In the genomic region with DNA sequence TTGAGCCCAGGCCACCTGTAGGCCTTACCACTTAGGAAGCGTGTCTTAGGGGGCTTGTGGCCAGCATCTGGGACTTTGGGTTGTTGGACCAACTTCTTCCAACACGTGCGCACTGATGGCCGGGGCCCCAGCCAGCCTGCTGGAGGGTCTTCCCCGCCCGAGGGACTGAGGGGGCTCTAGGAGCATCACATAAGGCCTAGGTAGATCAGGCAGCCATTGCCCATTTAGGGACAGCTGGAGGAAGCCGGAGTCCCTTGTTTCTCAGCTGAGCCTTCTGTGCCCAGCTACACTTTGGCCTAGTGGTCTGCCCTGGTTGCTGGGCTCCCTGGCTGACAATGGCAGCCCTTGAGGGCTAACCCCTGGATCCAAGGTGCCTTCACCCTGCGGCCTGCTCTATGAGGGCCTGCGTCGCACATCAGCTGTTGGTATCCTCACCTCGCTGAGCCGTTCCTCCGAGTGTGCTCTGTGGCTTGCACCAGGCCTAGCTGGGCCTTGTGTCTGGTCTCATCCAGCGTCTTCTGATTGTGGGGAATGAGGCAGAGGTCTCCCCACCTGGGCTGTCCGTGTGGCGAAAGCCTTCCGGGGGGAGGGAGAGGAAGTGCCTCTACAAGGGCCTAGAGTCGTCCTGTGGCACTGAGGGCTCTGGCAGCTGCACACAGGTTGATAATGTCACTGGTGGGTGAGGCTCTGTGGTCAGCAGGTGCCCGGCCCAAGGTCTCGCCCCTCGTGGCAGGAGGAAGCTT, we compare ENCODE assay signal across 8 cellular contexts. TPM values are rescaled to one million over a fixed set of nuclear protein-coding genes. Genes with fewer than 3 reads are reported as not detected.
DNase-seq lines count a peak whose midpoint lies in the region; ATAC-seq and TF ChIP-seq lines count a peak whose summit lies in the region.

No MANE protein-coding gene starts in this region.

- in situ Hi-C loops in Panc1 (cut with HindIII; ENCODE audit: low pct_unique_long_range_greater_than_20kb, low sequenced_read_pairs), result no loop called here

- no TSS peak for BruUV-seq in Panc1 (replicated peaks; lab: Mats Ljungman, UMichigan)

- CTCF ChIA-PET in Panc1 (lab: Charles Lee), result interaction anchor here (0.7 kb wide), 2 partner anchors 33 to 48 kb away, joined by 4 to 5 read pairs; no protein-coding TSS in a partner anchor

- no peak overlapping the region for H2AFZ ChIP-seq in parathyroid adenoma

- H3K4me1 ChIP-seq in Panc1 (ENCODE audit: control insufficient read depth, insufficient read depth, low read length), result peaks cover 56% of the 10 kb centered on the region
- peaks cover 57 to 71% (median 68%) of the 10 kb centered on the region in 4 donors for H3K4me1 ChIP-seq in esophagus muscularis mucosa
- peaks cover 17% of the 10 kb centered on the region for H3K4me1 ChIP-seq in parathyroid adenoma

- peak overlapping the region; percentile 76 for H3K27ac ChIP-seq in Panc1 (ENCODE audit: low read length)
- H3K27ac ChIP-seq in esophagus muscularis mucosa (replicated peaks in 1 of 4), result peak overlapping the region; percentile 100
- H3K27ac ChIP-seq in parathyroid adenoma, result peak overlapping the region; percentile 94

- H3K36me3 ChIP-seq in Panc1 (ENCODE audit: control insufficient read depth, insufficient read depth, low read length) (no peaks in the 10 kb centered on the region; the same call in 1 of the 2 replicates), esophagus muscularis mucosa (peaks cover 0 to 12% (median 3%) of the 10 kb centered on the region in 4 donors), parathyroid adenoma (ENCODE audit: control insufficient read depth, insufficient read depth, low read length) (no peaks in the 10 kb centered on the region)

- intact Hi-C loops in Panc1 (cut with micrococcal nuclease; ENCODE audit: unreplicated experiment) (no loop called here), esophagus muscularis mucosa (cut with DNase I) (no loop called here)

- peak; percentile 12 for DNase-seq in D341Med (ENCODE audit: low spot score)
- no peak for DNase-seq in Panc1 (ENCODE audit: low read depth, low spot score)
- DNase-seq in esophagus muscularis mucosa (ENCODE audit: extremely low spot score), result no peak
- DNase-seq in NCI-H524 (lab: John Stamatoyannopoulos, UW), result no peak
- no peak for DNase-seq in RKO (ENCODE audit: low spot score)
- DNase-seq in hepatic stellate cell (ENCODE audit: low spot score), result no peak

- H3K4me3 ChIP-seq in Panc1 (ENCODE audit: low read depth in 2 of 2, low read length in 2 of 2) (peak overlapping the region; percentile 51 to 80), esophagus muscularis mucosa (peak overlapping the region; percentile 88 to 99 (median 94)), parathyroid adenoma (ENCODE audit: low read depth, low read length) (peak overlapping the region; percentile 93)

- TF ChIP-seq POLR2A in esophagus muscularis mucosa (IDR thresholded peaks at IDR 0.05; ENCODE audit: low read depth), result no peak

- peaks cover 28% of the 10 kb centered on the region for H3K79me2 ChIP-seq in parathyroid adenoma

- H3K9me3 ChIP-seq in Panc1 (ENCODE audit: control insufficient read depth, insufficient read depth, low read depth, low read length) (no peaks in the 10 kb centered on the region), esophagus muscularis mucosa (no peaks in the 10 kb centered on the region), parathyroid adenoma (ENCODE audit: control insufficient read depth, low read length) (no peaks in the 10 kb centered on the region)

- no peak for TF ChIP-seq EP300 in esophagus muscularis mucosa (IDR thresholded peaks at IDR 0.05)

- POLR2A ChIA-PET in Panc1 (lab: Charles Lee), result interaction anchor here (0.7 kb wide), 1 partner anchor 32 kb away, joined by 12 read pairs; no protein-coding TSS in a partner anchor

- H3K4me2 ChIP-seq in parathyroid adenoma (ENCODE audit: low read length), result peak overlapping the region; percentile 85

- ATAC-seq in Panc1, result no peak
- ATAC-seq in GM19397 (IDR thresholded peaks at IDR 0.05; ENCODE audit: unreplicated experiment), result no peak

- H3K27me3 ChIP-seq in Panc1 (ENCODE audit: control insufficient read depth, insufficient read depth, low read length) (no peaks in the 10 kb centered on the region), esophagus muscularis mucosa (no peaks in the 10 kb centered on the region), parathyroid adenoma (ENCODE audit: control insufficient read depth, insufficient read depth, low read length) (no peaks in the 10 kb centered on the region)

- TF ChIP-seq CTCF in Panc1 (IDR thresholded peaks at IDR 0.05), result no peak
- TF ChIP-seq CTCF in esophagus muscularis mucosa (IDR thresholded peaks at IDR 0.05), result no peak
- TF ChIP-seq CTCF in parathyroid adenoma (IDR thresholded peaks at IDR 0.05), result no peak

- no peak overlapping the region for H3K9ac ChIP-seq in parathyroid adenoma

- WGBS in esophagus muscularis mucosa, result 71% methylated on average over 11 of the region's 21 CpGs

RNA-seq across cellular contexts. Expression of gene RAB11B, which starts 1.3 kb away (rescaled TPM):
- 135 TPM for total RNA-seq in Panc1 (2021; ENCODE audit: unreplicated experiment)
- 395 TPM for polyA plus RNA-seq in Panc1 (2012; ENCODE audit: insufficient read length)
- 100 to 1,000 TPM in 1 of 4 donors, 10 to 100 TPM in 3; 27.8 to 101 (median 42.3) TPM for total RNA-seq in esophagus muscularis mucosa

RNA-seq across cellular contexts. Expression of gene MARCHF2, which starts 21.7 kb away (rescaled TPM):
- 32.6 TPM for total RNA-seq in Panc1 (2021; ENCODE audit: unreplicated experiment)
- polyA plus RNA-seq in Panc1 (2012; ENCODE audit: insufficient read length), result 62.9 TPM
- total RNA-seq in esophagus muscularis mucosa, result 100 to 1,000 TPM; 227 to 286 (median 247) TPM

RNA-seq across cellular contexts. Expression of gene ANGPTL4, which starts 27.5 kb away (rescaled TPM):
- total RNA-seq in Panc1 (2021; ENCODE audit: unreplicated experiment) (46.6 TPM), esophagus muscularis mucosa (10 to 100 TPM in 3 of 4 donors, 1 to 10 TPM in 1; 3.7 to 37.9 (median 22.6) TPM)
- 208 TPM for polyA plus RNA-seq in Panc1 (2012; ENCODE audit: insufficient read length)

RNA-seq across cellular contexts. Expression of gene KANK3, which starts 48.4 kb away (rescaled TPM):
- 1.2 TPM for total RNA-seq in Panc1 (2021; ENCODE audit: unreplicated experiment)
- 1.5 TPM for polyA plus RNA-seq in Panc1 (2012; ENCODE audit: insufficient read length)
- total RNA-seq in esophagus muscularis mucosa, result 10 to 100 TPM; 23.7 to 36.0 (median 30.0) TPM

RNA-seq across cellular contexts. Expression of gene HNRNPM, which starts 53.3 kb away (rescaled TPM):
- 225 TPM for total RNA-seq in Panc1 (2021; ENCODE audit: unreplicated experiment)
- 330 TPM for polyA plus RNA-seq in Panc1 (2012; ENCODE audit: insufficient read length)
- 100 to 1,000 TPM; 103 to 126 (median 116) TPM for total RNA-seq in esophagus muscularis mucosa
